ENCODE assay signal across 17 cellular contexts in the genomic region with DNA sequence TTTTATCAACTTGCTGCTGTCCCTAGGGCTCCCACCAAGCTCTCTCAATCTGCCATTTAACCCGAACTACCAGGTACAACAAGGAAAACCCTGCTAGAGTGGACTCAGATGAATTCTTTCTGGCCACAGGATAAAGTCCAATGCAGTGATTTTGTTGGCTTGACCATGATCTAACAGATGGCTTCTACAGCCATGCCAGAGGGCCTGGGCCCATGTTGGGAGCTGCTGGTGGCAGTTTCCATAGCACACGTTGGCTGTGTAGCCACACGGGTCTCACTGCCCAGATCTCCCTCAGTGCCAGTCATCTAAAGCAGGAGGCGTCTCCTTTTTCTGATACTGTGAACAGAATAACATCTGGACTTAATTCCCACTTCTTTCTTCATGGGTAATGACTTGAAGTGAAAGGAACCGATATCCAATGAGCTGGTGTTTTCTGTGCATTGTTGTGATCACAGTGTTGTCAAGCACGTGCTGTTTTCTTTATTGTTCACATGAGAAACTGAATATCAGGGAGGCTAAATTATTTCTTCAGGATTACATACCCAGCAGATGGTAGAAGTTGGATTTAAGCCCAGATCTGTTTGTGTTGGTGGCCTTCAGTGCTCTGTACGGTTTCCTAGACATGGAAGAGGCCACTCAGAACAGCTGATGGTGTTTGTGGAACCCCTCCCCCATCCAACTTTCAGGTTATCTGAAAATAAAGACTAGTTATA.
DNase-seq lines count a peak whose midpoint lies in the region; ATAC-seq and TF ChIP-seq lines count a peak whose summit lies in the region.
"Had no signal": no experiment of that assay in that cellular context is flagged by ENCODE, and none has a peak within 500 bp of the region (broad histone marks: within the 10 kb centered on the region; RNA-seq: fewer than 3 reads in every experiment).

No MANE protein-coding gene starts in this region.

- BruUV-seq in A673 (replicated peaks; lab: Mats Ljungman, UMichigan): no TSS peak

- DNase-seq in A673 (ENCODE audit: low spot score) (peak; percentile 52), GM03348 (ENCODE audit: low spot score) (peak; percentile 7), NCI-H345 treated with DMSO at 0.1 percent for 48 hours (lab: John Stamatoyannopoulos, UW; ENCODE audit: unreplicated experiment) (peak; percentile 83)
- DNase-seq in activated T-cell treated with anti-CD3 and anti-CD28 coated beads, Interleukin-2, amount 50 U/mL, for 24 hours: no peak
- DNase-seq in stimulated activated naive B cell treated with anti-CD40 and anti-IgM and Interleukin-4, amounts not matched to agents 10 μg/mL and 1 μg/mL and 100 μg/mL, for 72 hours: no peak
- DNase-seq in stimulated activated CD4-positive, alpha-beta T cell treated with anti-CD3 and anti-CD28 coated beads, Interleukin-2, amount 100 ng/mL, for 48 hours: no peak
- DNase-seq: activated effector memory CD4-positive, alpha-beta T cell treated with anti-CD3 and anti-CD28 coated beads, Interleukin-2, amount 50 U/mL, for 16 hours; endodermal cell; head of caudate nucleus; mucosa of descending colon; NCI-H187 treated with DMSO at 0.1 percent for 48 hours; posterior cingulate gyrus; trophoblast cell had no signal

- CTCF ChIA-PET in A673 (lab: Charles Lee): no interaction called here

- no peak for TF ChIP-seq CTCF in A673 (conservative IDR thresholded peaks at IDR 0.05; ENCODE audit: low read depth, low read length)

- H3K27ac ChIP-seq in A673 (ENCODE audit: low read depth, low read length, poor library complexity, severe bottlenecking): peak overlapping the region; percentile 41
- H3K27ac ChIP-seq in cingulate gyrus (ENCODE audit: low read depth, low read length): peak overlapping the region; percentile 49
- H3K27ac ChIP-seq: KMS-11 had no signal

- peaks cover 11% of the 10 kb centered on the region for H3K36me3 ChIP-seq in A673 (ENCODE audit: insufficient read depth, low read length, poor library complexity, severe bottlenecking)

- ATAC-seq in HG03342 (IDR thresholded peaks at IDR 0.05; ENCODE audit: unreplicated experiment): no peak
- no peak for ATAC-seq in stimulated activated naive B cell treated with anti-CD40 and anti-IgM and Interleukin-4, amounts not matched to agents 10 μg/mL and 1 μg/mL and 100 μg/mL, for 72 hours (replicated peaks)
- ATAC-seq: mucosa of descending colon had no signal

- peaks cover 12% of the 10 kb centered on the region for H3K4me1 Mint-ChIP-seq in activated T-cell treated with anti-CD3 and anti-CD28 coated beads, Interleukin-2, amount 50 U/mL, for 24 hours (ENCODE audit: low read depth)
- peaks cover 7 to 27% of the 10 kb centered on the region in 2 donors for H3K4me1 Mint-ChIP-seq in stimulated activated naive B cell treated with anti-CD40 and anti-IgM and Interleukin-4, amounts not matched to agents 10 μg/mL and 1 μg/mL and 100 μg/mL, for 72 hours
- H3K4me1 Mint-ChIP-seq: endodermal cell had no signal

- H3K9me3 ChIP-seq in A673 (ENCODE audit: low read depth, low read length, poor library complexity, severe bottlenecking): no peaks in the 10 kb centered on the region
- H3K9me3 ChIP-seq: mucosa of descending colon had no signal

- H3K27me3 Mint-ChIP-seq in activated T-cell treated with anti-CD3 and anti-CD28 coated beads, Interleukin-2, amount 50 U/mL, for 24 hours: no peaks in the 10 kb centered on the region
- no peaks in the 10 kb centered on the region for H3K27me3 Mint-ChIP-seq in stimulated activated naive B cell treated with anti-CD40 and anti-IgM and Interleukin-4, amounts not matched to agents 10 μg/mL and 1 μg/mL and 100 μg/mL, for 72 hours
- H3K27me3 Mint-ChIP-seq: activated CD4-positive, alpha-beta memory T cell treated with anti-CD3 and anti-CD28 coated beads for 36 hours had no signal

- no peaks in the 10 kb centered on the region for H3K27me3 ChIP-seq in A673 (replicated peaks; ENCODE audit: insufficient read depth, low read depth, low read length, poor library complexity)

- H3K9me3 Mint-ChIP-seq in activated T-cell treated with anti-CD3 and anti-CD28 coated beads, Interleukin-2, amount 50 U/mL, for 24 hours: no peaks in the 10 kb centered on the region
- H3K9me3 Mint-ChIP-seq in stimulated activated naive B cell treated with anti-CD40 and anti-IgM and Interleukin-4, amounts not matched to agents 10 μg/mL and 1 μg/mL and 100 μg/mL, for 72 hours: no peaks in the 10 kb centered on the region
- H3K9me3 Mint-ChIP-seq: activated CD4-positive, alpha-beta memory T cell treated with anti-CD3 and anti-CD28 coated beads for 36 hours had no signal

- H3K36me3 Mint-ChIP-seq in activated T-cell treated with anti-CD3 and anti-CD28 coated beads, Interleukin-2, amount 50 U/mL, for 24 hours (ENCODE audit: low read depth): peaks cover 9% of the 10 kb centered on the region
- peaks cover 26 to 30% of the 10 kb centered on the region in 2 donors for H3K36me3 Mint-ChIP-seq in stimulated activated naive B cell treated with anti-CD40 and anti-IgM and Interleukin-4, amounts not matched to agents 10 μg/mL and 1 μg/mL and 100 μg/mL, for 72 hours

- intact Hi-C loops in A673 (cut with micrococcal nuclease; ENCODE audit: unreplicated experiment): no loop called here

- no peak overlapping the region for H3K4me3 ChIP-seq in A673 (ENCODE audit: low read depth, low read length, poor library complexity, severe bottlenecking)
- H3K4me3 ChIP-seq: mucosa of descending colon had no signal

- H3K4me3 Mint-ChIP-seq in activated T-cell treated with anti-CD3 and anti-CD28 coated beads, Interleukin-2, amount 50 U/mL, for 24 hours: no peak overlapping the region
- no peak overlapping the region for H3K4me3 Mint-ChIP-seq in stimulated activated naive B cell treated with anti-CD40 and anti-IgM and Interleukin-4, amounts not matched to agents 10 μg/mL and 1 μg/mL and 100 μg/mL, for 72 hours
- H3K4me3 Mint-ChIP-seq: activated CD4-positive, alpha-beta memory T cell treated with anti-CD3 and anti-CD28 coated beads for 36 hours; endodermal cell had no signal

- no peaks in the 10 kb centered on the region for H3K4me1 ChIP-seq in A673 (ENCODE audit: insufficient read depth, low read length, poor library complexity, severe bottlenecking)

- POLR2A ChIA-PET in A673 (lab: Charles Lee; ENCODE audit: low non-redundant PET): no interaction called here

- H3K27ac Mint-ChIP-seq in activated T-cell treated with anti-CD3 and anti-CD28 coated beads, Interleukin-2, amount 50 U/mL, for 24 hours: no peak overlapping the region
- H3K27ac Mint-ChIP-seq in stimulated activated naive B cell treated with anti-CD40 and anti-IgM and Interleukin-4, amounts not matched to agents 10 μg/mL and 1 μg/mL and 100 μg/mL, for 72 hours: no peak overlapping the region
- H3K27ac Mint-ChIP-seq: activated CD4-positive, alpha-beta memory T cell treated with anti-CD3 and anti-CD28 coated beads for 36 hours; endodermal cell had no signal

Comparison
In these comparisons a context has a peak if more than half of its experiments do, and no peak if none do; other contexts are left out.
1. DNase-seq: peak in A673 (single experiment), GM03348 (single experiment) and NCI-H345 treated with DMSO at 0.1 percent for 48 hours (single experiment); none in activated T-cell treated with anti-CD3 and anti-CD28 coated beads, Interleukin-2, amount 50 U/mL, for 24 hours (single experiment), stimulated activated naive B cell treated with anti-CD40 and anti-IgM and Interleukin-4, amounts not matched to agents 10 μg/mL and 1 μg/mL and 100 μg/mL, for 72 hours (single experiment) and stimulated activated CD4-positive, alpha-beta T cell treated with anti-CD3 and anti-CD28 coated beads, Interleukin-2, amount 100 ng/mL, for 48 hours (0 of 2).